ENCODE assay signal across 9 cellular contexts in the genomic region with DNA sequence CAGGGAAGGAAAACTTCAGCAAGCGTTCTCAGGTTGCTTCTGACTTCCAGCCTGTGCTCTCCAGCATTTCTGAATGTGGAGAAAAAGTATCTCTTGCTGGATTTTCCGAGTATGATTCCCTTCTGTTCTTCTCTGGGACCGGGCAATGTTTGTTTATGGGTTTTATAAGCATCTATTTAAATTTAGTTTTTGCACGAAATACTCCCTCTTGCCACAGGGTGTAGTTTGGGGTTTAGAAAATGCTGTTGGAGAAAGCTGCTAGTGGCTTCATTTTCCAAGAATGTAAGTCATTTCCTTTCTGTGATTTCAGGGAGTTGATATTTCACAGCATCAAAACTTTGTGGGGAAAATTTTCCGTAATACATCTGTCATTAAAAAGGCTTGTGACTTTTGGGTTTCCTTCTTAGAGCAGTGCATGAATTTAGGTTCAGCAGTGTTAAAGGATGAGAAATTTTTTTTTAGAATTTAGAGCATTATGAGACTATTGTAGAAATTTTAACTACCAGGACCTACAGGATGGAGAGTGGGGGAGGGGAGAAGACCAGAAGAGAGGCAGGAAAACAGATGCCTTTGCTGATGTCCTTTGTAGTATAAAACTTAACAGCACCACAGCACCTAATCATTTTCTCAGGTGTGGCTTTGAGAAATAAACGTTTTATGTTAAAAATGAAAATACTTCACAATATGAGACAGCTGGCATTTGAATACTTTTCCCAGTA. TPM values are rescaled to one million over a fixed set of nuclear protein-coding genes. Genes with fewer than 3 reads are reported as not detected.
DNase-seq lines count a peak whose midpoint lies in the region; ATAC-seq and TF ChIP-seq lines count a peak whose summit lies in the region.
"Had no signal": no experiment of that assay in that cellular context is flagged by ENCODE, and none has a peak within 500 bp of the region (broad histone marks: within the 10 kb centered on the region; RNA-seq: fewer than 3 reads in every experiment).

No MANE protein-coding gene starts in this region.

- TF ChIP-seq CTCF in heart left ventricle (IDR thresholded peaks at IDR 0.05), result peak in 9 of 12 donors; percentile 15 to 49 (median 25)
- TF ChIP-seq CTCF in Panc1 (IDR thresholded peaks at IDR 0.05), result peak; percentile 6; the same call in 1 of the 2 replicates

- H3K9ac ChIP-seq in muscle layer of colon (ENCODE audit: low read length), result peak overlapping the region; percentile 31

- in situ Hi-C loops in Panc1 (cut with HindIII; ENCODE audit: low pct_unique_long_range_greater_than_20kb, low sequenced_read_pairs), result no loop called here

- H3K9me3 ChIP-seq in heart left ventricle (no peaks in the 10 kb centered on the region), Panc1 (ENCODE audit: control insufficient read depth, insufficient read depth, low read depth, low read length) (no peaks in the 10 kb centered on the region), muscle layer of colon (ENCODE audit: low read length) (no peaks in the 10 kb centered on the region)
- H3K9me3 ChIP-seq: mucosa of descending colon had no signal

- POLR2A ChIA-PET in Panc1 (lab: Charles Lee), result interaction anchor here (0.6 to 0.7 kb wide), 4 partner anchors 10 to 61 kb away, joined by 3 to 6 read pairs (median 4); no protein-coding TSS in a partner anchor

- BruUV-seq in Panc1 (replicated peaks; lab: Mats Ljungman, UMichigan), result no TSS peak

- CTCF ChIA-PET in Panc1 (lab: Charles Lee), result interaction anchor here (1.0 kb wide), 1 partner anchor 98 kb away, joined by 3 read pairs; no protein-coding TSS in a partner anchor

- intact Hi-C loops in heart left ventricle (cut with DNase I) (loop anchor here in 9 of 10 donors (2.0 to 10.0 kb wide), 12 partner anchors 52 to 371 kb away; a partner anchor contains a TSS), Right ventricle myocardium inferior (cut with DNase I) (loop anchor here (2.0 to 10.0 kb wide), 7 partner anchors 34 to 368 kb away; a partner anchor contains a TSS), Panc1 (cut with micrococcal nuclease; ENCODE audit: unreplicated experiment) (loop anchor here (2.0 to 10.0 kb wide), 3 partner anchors 121 to 368 kb away; no protein-coding TSS in a partner anchor)

- H3K27me3 ChIP-seq in heart left ventricle, result peaks cover 0 to 6% (median 0%) of the 10 kb centered on the region in 9 donors
- no peaks in the 10 kb centered on the region for H3K27me3 ChIP-seq in Panc1 (ENCODE audit: control insufficient read depth, insufficient read depth, low read length)
- H3K27me3 ChIP-seq in muscle layer of colon (ENCODE audit: control insufficient read depth in 1 of 2, insufficient read depth in 2 of 2, low read length in 2 of 2), result no peaks in the 10 kb centered on the region

- H3K4me3 ChIP-seq in heart left ventricle, result peak overlapping the region; percentile 60 to 96 (median 88)
- peak overlapping the region; percentile 71 to 82 for H3K4me3 ChIP-seq in Panc1 (ENCODE audit: low read depth in 2 of 2, low read length in 2 of 2)
- peak overlapping the region; percentile 72 to 88 for H3K4me3 ChIP-seq in muscle layer of colon (ENCODE audit: low read depth in 1 of 2, low read length in 2 of 2)

- DNase-seq in heart left ventricle, result peak in 1 of 5 donors; percentile 28
- DNase-seq in Right ventricle myocardium inferior (ENCODE audit: missing footprints), result no peak
- peak; percentile 54 for DNase-seq in Panc1 (ENCODE audit: low read depth, low spot score)
- DNase-seq in dermis microvascular lymphatic vessel endothelial cell (ENCODE audit: low read depth in 2 of 2), result peak; percentile 44 to 81
- no peak for DNase-seq in activated effector memory CD4-positive, alpha-beta T cell treated with Interleukin-2 at 50 U/mL for 16 hours

- H3K27ac ChIP-seq in heart left ventricle (peak overlapping the region; percentile 79 to 100 (median 97)), Panc1 (ENCODE audit: low read length) (peak overlapping the region; percentile 84), muscle layer of colon (ENCODE audit: low read depth, low read length) (peak overlapping the region; percentile 98)

- WGBS in heart left ventricle, 4 donors, result 8 to 15% (median 11%) methylated on average over 6 of the region's 6 CpGs

- no peaks in the 10 kb centered on the region for H3K36me3 ChIP-seq in heart left ventricle
- H3K36me3 ChIP-seq in Panc1 (ENCODE audit: control insufficient read depth, insufficient read depth, low read length), result no peaks in the 10 kb centered on the region; the same call in 1 of the 2 replicates
- no peaks in the 10 kb centered on the region for H3K36me3 ChIP-seq in muscle layer of colon (ENCODE audit: insufficient read depth, low read length)

- peak in 1 of 4 donors; percentile 6 for ATAC-seq in heart left ventricle
- ATAC-seq in Right ventricle myocardium inferior, result no peak
- ATAC-seq in Panc1, result no peak
- no peak for ATAC-seq in GM18873 (IDR thresholded peaks at IDR 0.05; ENCODE audit: low FRiP score, unreplicated experiment)
- no peak for ATAC-seq in GM18868 (IDR thresholded peaks at IDR 0.05; ENCODE audit: unreplicated experiment)

- no peak for TF ChIP-seq POLR2A in heart left ventricle (IDR thresholded peaks at IDR 0.05)

- H3K4me1 ChIP-seq in heart left ventricle, result peaks cover 0 to 37% (median 12%) of the 10 kb centered on the region in 12 donors
- H3K4me1 ChIP-seq in Panc1 (ENCODE audit: control insufficient read depth, insufficient read depth, low read length), result peaks cover 14% of the 10 kb centered on the region
- peaks cover 16% of the 10 kb centered on the region for H3K4me1 ChIP-seq in muscle layer of colon (ENCODE audit: insufficient read depth, low read length)

RNA-seq across cellular contexts. Expression of a gene that starts 1.5 kb away (rescaled TPM):
- total RNA-seq in heart left ventricle (10 to 100 TPM in 3 of 9 donors, 1 to 10 TPM in 6; 4.0 to 23.2 (median 9.2) TPM), Right ventricle myocardium inferior (8.9 TPM), Panc1 (2021; ENCODE audit: unreplicated experiment) (40.7 TPM), dermis microvascular lymphatic vessel endothelial cell (187 and 205 TPM in 2 replicates)
- polyA plus RNA-seq in heart left ventricle, result 1 to 10 TPM; 1.9 to 4.4 TPM
- polyA plus RNA-seq in Panc1 (2012; ENCODE audit: insufficient read length), result 36.3 TPM

Comparison
In these comparisons a context has a peak if more than half of its experiments do, and no peak if none do; other contexts are left out.
1. DNase-seq: peak in Panc1 (single experiment) and dermis microvascular lymphatic vessel endothelial cell (2 of 2); none in Right ventricle myocardium inferior (single experiment) and activated effector memory CD4-positive, alpha-beta T cell treated with Interleukin-2 at 50 U/mL for 16 hours (single experiment).
2. Peak in every context shown above with its lines, with median percentiles within 50 percentile points of each other: H3K27ac ChIP-seq and H3K4me3 ChIP-seq.